In genomic region chr1:13628218-13628617, GRCh38 we compare ENCODE assay signal across 24 cellular contexts. TPM values are rescaled to one million over a fixed set of nuclear protein-coding genes. Genes with fewer than 3 reads are reported as not detected.
DNase-seq lines count a peak whose midpoint lies in the region; ATAC-seq, FAIRE-seq and TF ChIP-seq lines count a peak whose summit lies in the region.
"Had no signal": no experiment of that assay in that cellular context is flagged by ENCODE, and none has a peak within 500 bp of the region (broad histone marks: within the 10 kb centered on the region; RNA-seq: fewer than 3 reads in every experiment).

No MANE protein-coding gene starts in this region.

- H3K36me3 Mint-ChIP-seq in astrocyte (ENCODE audit: low read depth, unreplicated experiment) = no peaks in the 10 kb centered on the region
- H3K36me3 Mint-ChIP-seq in CD4-positive, alpha-beta memory T cell = no peaks in the 10 kb centered on the region
- H3K36me3 Mint-ChIP-seq: CD8-positive, alpha-beta memory T cell had no signal

- ATAC-seq in GM18505 (IDR thresholded peaks at IDR 0.05; ENCODE audit: unreplicated experiment) = no peak
- no peak for ATAC-seq in GM19328 (IDR thresholded peaks at IDR 0.05; ENCODE audit: unreplicated experiment)
- ATAC-seq in GM21390 (IDR thresholded peaks at IDR 0.05; ENCODE audit: unreplicated experiment) = no peak
- ATAC-seq: GM23338 had no signal

- no peak overlapping the region for H3K4me2 ChIP-seq in astrocyte (ENCODE audit: low read length)
- H3K4me2 ChIP-seq: GM23338, KMS-11 had no signal

- H3K4me3 ChIP-seq in astrocyte (ENCODE audit: insufficient read depth, low read depth, low read length) (no peak overlapping the region), fibroblast of villous mesenchyme (ENCODE audit: low read depth, low read length) (no peak overlapping the region)
- no peak overlapping the region for H3K4me3 ChIP-seq in CD4-positive, alpha-beta memory T cell (ENCODE audit: low read length in 2 of 2)
- H3K4me3 ChIP-seq: GM23338, HAP-1 had no signal

- no peak overlapping the region for H3K9ac ChIP-seq in astrocyte (ENCODE audit: low read length)
- H3K9ac ChIP-seq: KMS-11 had no signal

- DNase-seq in Caki2 (ENCODE audit: low read depth) (peak; percentile 1), M059J (ENCODE audit: low read depth) (peak; percentile 68), astrocyte (ENCODE audit: low read depth) (peak; percentile 16), fibroblast of villous mesenchyme (ENCODE audit: low read depth) (peak; percentile 54)
- no peak for DNase-seq in CD4-positive, alpha-beta memory T cell
- DNase-seq: AML-193; C1 segment of cervical spinal cord; CD8-positive, alpha-beta memory T cell; GDM1; IMR-90; NCI-H1694; NCI-H2081; NCI-H2171; NCI-H345; NCI-H524 treated with DMSO at 0.1 percent for 48 hours; OCI-M1; Right ventricle myocardium superior had no signal

- peaks cover 2% of the 10 kb centered on the region for H3K27me3 Mint-ChIP-seq in astrocyte (ENCODE audit: low read depth, unreplicated experiment)
- H3K27me3 Mint-ChIP-seq in CD4-positive, alpha-beta memory T cell = peaks cover 8 to 11% of the 10 kb centered on the region in 2 donors

- no peak overlapping the region for H3K27ac ChIP-seq in astrocyte (ENCODE audit: low read depth, low read length)
- H3K27ac ChIP-seq in CD4-positive, alpha-beta memory T cell (ENCODE audit: low read depth, low read length) = no peak overlapping the region
- H3K27ac ChIP-seq: KMS-11 had no signal

- no peak for TF ChIP-seq POLR2A in GM18505 (IDR thresholded peaks at IDR 0.05; ENCODE audit: borderline replicate concordance, extremely low read depth, insufficient read depth, insufficient read length)

- CTCF ChIA-PET in CD4-positive, alpha-beta memory T cell (lab: Charles Lee; ENCODE audit: partially characterized antibody) = no interaction called here

- no peak for TF ChIP-seq CTCF in astrocyte (IDR thresholded peaks at IDR 0.05; ENCODE audit: insufficient read depth, low read depth, low read length)
- TF ChIP-seq CTCF in fibroblast of villous mesenchyme (IDR thresholded peaks at IDR 0.05; ENCODE audit: insufficient read depth, low read depth, low read length) = no peak

- in situ Hi-C loops in Caki2 (cut with HindIII; ENCODE audit: low pct_unique_long_range_greater_than_20kb, low sequenced_read_pairs) = no loop called here

- no peak for FAIRE-seq in astrocyte (lab: Jason Lieb, UNC)

- no peaks in the 10 kb centered on the region for H3K36me3 ChIP-seq in astrocyte (ENCODE audit: insufficient read depth, low read length)
- H3K36me3 ChIP-seq in CD4-positive, alpha-beta memory T cell (ENCODE audit: insufficient read depth, low read length) = no peaks in the 10 kb centered on the region
- H3K36me3 ChIP-seq: HAP-1 had no signal

- H4K20me1 ChIP-seq in astrocyte (ENCODE audit: insufficient read depth, low read length) = no peaks in the 10 kb centered on the region

- H3K4me1 ChIP-seq in astrocyte (ENCODE audit: insufficient read depth, low read length) = no peaks in the 10 kb centered on the region
- H3K4me1 ChIP-seq in CD4-positive, alpha-beta memory T cell (ENCODE audit: insufficient read depth, low read length) = no peaks in the 10 kb centered on the region
- H3K4me1 ChIP-seq: HAP-1 had no signal

- no peak overlapping the region for H3K4me3 Mint-ChIP-seq in astrocyte (ENCODE audit: unreplicated experiment)
- no peak overlapping the region for H3K4me3 Mint-ChIP-seq in CD4-positive, alpha-beta memory T cell
- H3K4me3 Mint-ChIP-seq: CD8-positive, alpha-beta memory T cell; GM23338 had no signal

- no peak overlapping the region for H2AFZ ChIP-seq in astrocyte (ENCODE audit: low read depth, low read length)
- H2AFZ ChIP-seq: GM23338 had no signal

- POLR2A ChIA-PET in CD4-positive, alpha-beta memory T cell (lab: Charles Lee; ENCODE audit: partially characterized antibody) = no interaction called here

- no peak overlapping the region for H3K27ac Mint-ChIP-seq in astrocyte (ENCODE audit: unreplicated experiment)
- H3K27ac Mint-ChIP-seq in CD4-positive, alpha-beta memory T cell = no peak overlapping the region
- H3K27ac Mint-ChIP-seq: CD8-positive, alpha-beta memory T cell; GM23338 had no signal

- peaks cover 10% of the 10 kb centered on the region for H3K9me3 Mint-ChIP-seq in astrocyte (ENCODE audit: unreplicated experiment)
- H3K9me3 Mint-ChIP-seq in CD4-positive, alpha-beta memory T cell = peaks cover 0 to 12% (median 6%) of the 10 kb centered on the region in 8 donors

- no peaks in the 10 kb centered on the region for H3K27me3 ChIP-seq in astrocyte (ENCODE audit: insufficient read depth, low read length)
- no peaks in the 10 kb centered on the region for H3K27me3 ChIP-seq in CD4-positive, alpha-beta memory T cell (ENCODE audit: insufficient read depth, low read length)

- no peaks in the 10 kb centered on the region for H3K79me2 ChIP-seq in astrocyte (ENCODE audit: insufficient read depth, low read length)

- H3K4me1 Mint-ChIP-seq in astrocyte (ENCODE audit: low read depth, unreplicated experiment) = peaks cover 3% of the 10 kb centered on the region
- H3K4me1 Mint-ChIP-seq in CD4-positive, alpha-beta memory T cell = no peaks in the 10 kb centered on the region
- H3K4me1 Mint-ChIP-seq: CD8-positive, alpha-beta memory T cell; GM23338 had no signal

- intact Hi-C loops in CD4-positive, alpha-beta memory T cell (cut with micrococcal nuclease) = no loop called here

- no peaks in the 10 kb centered on the region for H3K9me3 ChIP-seq in astrocyte (ENCODE audit: insufficient read depth, low read depth, low read length)
- H3K9me3 ChIP-seq in CD4-positive, alpha-beta memory T cell (ENCODE audit: control insufficient read depth in 1 of 2, low read length in 2 of 2) = no peaks in the 10 kb centered on the region
- H3K9me3 ChIP-seq: HAP-1 had no signal

RNA-seq across cellular contexts. Expression of gene PDPN, which starts 44.6 kb away (rescaled TPM):
- total RNA-seq in Caki2 (2014; rRNA removed; shearing (Covaris generic); ENCODE audit: low replicate concordance) = not detected in 2 replicates
- total RNA-seq in M059J (2014; rRNA removed; shearing (Covaris generic)) = 2.0 and 4.1 TPM in 2 replicates
- total RNA-seq in astrocyte = 39.7 and 59.2 TPM in 2 replicates
- 28.7 and 32.8 TPM in 2 replicates for total RNA-seq in fibroblast of villous mesenchyme
- total RNA-seq in CD4-positive, alpha-beta memory T cell = not detected
- polyA plus RNA-seq in CD4-positive, alpha-beta memory T cell = not detected
- total RNA-seq: A172, IMR-90 had no signal
- polyA plus RNA-seq: CD8-positive, alpha-beta memory T cell had no signal

Comparison
In these comparisons a context has a peak if more than half of its experiments do, and no peak if none do; other contexts are left out.
1. DNase-seq: peak in Caki2 (single experiment), M059J (single experiment), astrocyte (single experiment) and fibroblast of villous mesenchyme (single experiment); none in CD4-positive, alpha-beta memory T cell (0 of 5).